ENCODE assay signal across 12 cellular contexts in genomic region chr11:76615950-76616349, GRCh38. TPM values are rescaled to one million over a fixed set of nuclear protein-coding genes. Genes with fewer than 3 reads are reported as not detected.
A peak's percentile ranks its signal among the peaks of the same experiment; 100 is the strongest.
DNase-seq lines count a peak whose midpoint lies in the region; ATAC-seq and TF ChIP-seq lines count a peak whose summit lies in the region.
"Had no signal": no experiment of that assay in that cellular context is flagged by ENCODE, and none has a peak within 500 bp of the region (broad histone marks: within the 10 kb centered on the region; RNA-seq: fewer than 3 reads in every experiment).

No MANE protein-coding gene starts in this region.

- ATAC-seq in heart left ventricle (peak; percentile 79 to 87 (median 83)), gastrocnemius medialis (peak; percentile 66 to 69), GM18520 (IDR thresholded peaks at IDR 0.05; ENCODE audit: unreplicated experiment) (no peak), GM18873 (IDR thresholded peaks at IDR 0.05; ENCODE audit: low FRiP score, unreplicated experiment) (no peak)
- ATAC-seq: stimulated activated naive B cell treated with anti-CD40 and anti-IgM and Interleukin-4, amounts not matched to agents 10 μg/mL and 1 μg/mL and 100 μg/mL, for 72 hours; WTC11 had no signal

- H3K4me3 ChIP-seq in heart left ventricle (no peak overlapping the region), gastrocnemius medialis (no peak overlapping the region)

- no peaks in the 10 kb centered on the region for H3K4me1 Mint-ChIP-seq in progenitor cell of endocrine pancreas (ENCODE audit: low read depth)

- H3K9me3 ChIP-seq in heart left ventricle (peaks cover 0 to 10% (median 0%) of the 10 kb centered on the region in 12 donors), gastrocnemius medialis (no peaks in the 10 kb centered on the region)

- H3K36me3 ChIP-seq in heart left ventricle: no peaks in the 10 kb centered on the region
- no peaks in the 10 kb centered on the region for H3K36me3 ChIP-seq in gastrocnemius medialis

- H3K4me1 ChIP-seq in heart left ventricle (peaks cover 3 to 50% (median 41%) of the 10 kb centered on the region in 12 donors), gastrocnemius medialis (peaks cover 11 to 23% of the 10 kb centered on the region in 2 donors)

- peaks cover 7% of the 10 kb centered on the region for H3K9me3 Mint-ChIP-seq in progenitor cell of endocrine pancreas (ENCODE audit: low read depth)

- no peaks in the 10 kb centered on the region for H3K27me3 Mint-ChIP-seq in progenitor cell of endocrine pancreas

- no peaks in the 10 kb centered on the region for H3K36me3 Mint-ChIP-seq in progenitor cell of endocrine pancreas (ENCODE audit: insufficient read depth)

- peak overlapping the region in 11 of 12 donors; percentile 63 to 89 (median 78) for H3K27ac ChIP-seq in heart left ventricle
- H3K27ac ChIP-seq in gastrocnemius medialis: peak overlapping the region; percentile 50 to 68 (median 60)

- no peak for TF ChIP-seq CTCF in heart left ventricle (IDR thresholded peaks at IDR 0.05)
- TF ChIP-seq CTCF in gastrocnemius medialis (IDR thresholded peaks at IDR 0.05 in 4 of 5, conservative IDR thresholded peaks at IDR 0.05 in 1 of 5): no peak
- no peak for TF ChIP-seq CTCF in progenitor cell of endocrine pancreas (IDR thresholded peaks at IDR 0.05; ENCODE audit: unreplicated experiment)

- H3K27me3 ChIP-seq in heart left ventricle (no peaks in the 10 kb centered on the region), gastrocnemius medialis (no peaks in the 10 kb centered on the region)

- H3K4me3 Mint-ChIP-seq in progenitor cell of endocrine pancreas (ENCODE audit: low read depth): no peak overlapping the region
- H3K4me3 Mint-ChIP-seq: stimulated activated naive B cell treated with anti-CD40 and anti-IgM and Interleukin-4, amounts not matched to agents 10 μg/mL and 1 μg/mL and 100 μg/mL, for 72 hours; WTC11 had no signal

- 24 to 42% (median 30%) methylated on average over 4 of the region's 4 CpGs for WGBS in heart left ventricle, 4 donors

- intact Hi-C loops in heart left ventricle (cut with DNase I) (loop anchor here in 2 of 10 donors (2.0 to 5.0 kb wide), 2 partner anchors 51 kb away; no protein-coding TSS in a partner anchor), gastrocnemius medialis (cut with DNase I; ENCODE audit: low total_unique reads) (no loop called here)

- peak; percentile 30 for DNase-seq in GM03348 (ENCODE audit: low spot score)
- DNase-seq in amniotic epithelial cell (ENCODE audit: low read depth): peak; percentile 54
- peak; percentile 79 to 92 (median 85) for DNase-seq in heart left ventricle
- no peak for DNase-seq in gastrocnemius medialis
- no peak for DNase-seq in activated CD4-positive, alpha-beta T cell treated with anti-CD3 and anti-CD28 coated beads, Interleukin-2, amount 50 U/mL, for 1 hour
- no peak for DNase-seq in progenitor cell of endocrine pancreas (ENCODE audit: low spot score, unreplicated experiment)
- DNase-seq: amniotic stem cell; KBM-7; stimulated activated naive B cell treated with anti-CD40 and anti-IgM and Interleukin-4, amounts not matched to agents 10 μg/mL and 1 μg/mL and 100 μg/mL, for 72 hours had no signal

- no peak overlapping the region for H3K27ac Mint-ChIP-seq in progenitor cell of endocrine pancreas

- in situ Hi-C loops in gastrocnemius medialis (cut with MboI; ENCODE audit: low sequenced_read_pairs in 4 of 4): no loop called here

- TF ChIP-seq POLR2A in heart left ventricle (IDR thresholded peaks at IDR 0.05): no peak
- TF ChIP-seq POLR2A in gastrocnemius medialis (IDR thresholded peaks at IDR 0.05): peak in 1 of 2 donors; percentile 16

RNA-seq across cellular contexts. Expression of gene LRRC32, which starts 54.6 kb away (rescaled TPM):
- total RNA-seq in heart left ventricle (10 to 100 TPM; 20.1 to 67.1 (median 26.9) TPM), gastrocnemius medialis (10 to 100 TPM; 14.5 to 35.5 (median 23.4) TPM), progenitor cell of endocrine pancreas (0.14 and 0.27 TPM in 2 replicates)
- polyA plus RNA-seq in heart left ventricle: 10 to 100 TPM; 46.4 to 79.0 TPM

Comparison
In these comparisons a context has a peak if more than half of its experiments do, and no peak if none do; other contexts are left out.
1. DNase-seq: peak in GM03348 (single experiment), amniotic epithelial cell (single experiment) and heart left ventricle (5 of 5); none in gastrocnemius medialis (0 of 2), activated CD4-positive, alpha-beta T cell treated with anti-CD3 and anti-CD28 coated beads, Interleukin-2, amount 50 U/mL, for 1 hour (single experiment) and progenitor cell of endocrine pancreas (single experiment).
2. ATAC-seq: peak in heart left ventricle (4 of 4) and gastrocnemius medialis (2 of 2); none in GM18520 (single experiment) and GM18873 (single experiment).
3. RNA of gene LRRC32, which starts 54.6 kb away (total RNA-seq): 14.5 to 35.5 TPM in gastrocnemius medialis and 20.1 to 67.1 TPM in heart left ventricle; 0.14 to 0.27 TPM in progenitor cell of endocrine pancreas; every median in the first group is over 10 times any median in the second.